ENCODE assay signal across 8 cellular contexts in genomic region chr2:55692740-55693139, GRCh38. TPM values are rescaled to one million over a fixed set of nuclear protein-coding genes. Genes with fewer than 3 reads are reported as not detected.
A peak's percentile ranks its signal among the peaks of the same experiment; 100 is the strongest.
DNase-seq lines count a peak whose midpoint lies in the region; ATAC-seq, FAIRE-seq and TF ChIP-seq lines count a peak whose summit lies in the region.
"Not testable (repeated sequence)": the region's sequence is repeated elsewhere in the genome, so short reads cannot be mapped to it uniquely, and the experiment has no call there.

No MANE protein-coding gene starts in this region.

- in situ Hi-C loops in transverse colon (cut with MboI; ENCODE audit: low pct_ligation_motif_present in 1 of 4, low pct_unique_long_range_greater_than_20kb in 1 of 4, low sequenced_read_pairs in 3 of 4) = not testable (repeated sequence)

- not testable (repeated sequence) for H3K56ac ChIP-seq in H9 (ENCODE audit: insufficient read length, low read depth, low read length); H1 (replicated peaks; ENCODE audit: insufficient read length, low read depth, low read length)

- not testable (repeated sequence) for H2BK12ac ChIP-seq in H9 (ENCODE audit: insufficient read length, low read depth, low read length); H1 (ENCODE audit: low read depth, low read length)

- not testable (repeated sequence) for H3K14ac ChIP-seq in H9 (ENCODE audit: insufficient read depth, low read length); H1 (ENCODE audit: insufficient read length)

- H2AK5ac ChIP-seq in H9 (ENCODE audit: insufficient read length, low read length); H1 (ENCODE audit: low read depth, low read length): not testable (repeated sequence)

- not testable (repeated sequence) for H3K18ac ChIP-seq in H9 (ENCODE audit: insufficient read length, low read depth, low read length); H1 (ENCODE audit: extremely low read depth, low read length)

- not testable (repeated sequence) for H4K91ac ChIP-seq in H9 (ENCODE audit: insufficient read length, low read depth, low read length); H1 (replicated peaks; ENCODE audit: insufficient read length, low read length)

- not testable (repeated sequence) for H3K23ac ChIP-seq in H9 (ENCODE audit: insufficient read length, low read depth, low read length); H1 (ENCODE audit: insufficient read length)

- H3K9me3 Mint-ChIP-seq in H9; activated T-helper 17 cell treated with anti-CD3 and anti-CD28 coated beads, Interleukin-2, amount 50 U/mL, for 72 hours; immature natural killer cell: not testable (repeated sequence)

- H3K27ac Mint-ChIP-seq in H9 (peak overlapping the region in 2 of 3 experiments; percentile 0 to 86; a peak in 2 of 7 replicates), immature natural killer cell (peak overlapping the region in 4 of 6 donors; percentile 19 to 91 (median 85))
- peak overlapping the region; percentile 94 for H3K27ac Mint-ChIP-seq in activated T-helper 17 cell treated with anti-CD3 and anti-CD28 coated beads, Interleukin-2, amount 50 U/mL, for 72 hours

- H3K4me1 ChIP-seq in H9 (ENCODE audit: insufficient read depth, low read length); H1 (replicated peaks in 1 of 4; ENCODE audit: control insufficient read depth in 3 of 4, insufficient read depth in 4 of 4, low read length in 3 of 4); osteoblast (ENCODE audit: insufficient read depth, low read length): not testable (repeated sequence)
- H3K4me1 ChIP-seq in OCI-LY1 (ENCODE audit: insufficient read depth, low read length, severe bottlenecking) = peaks cover 24% of the 10 kb centered on the region
- H3K4me1 ChIP-seq in transverse colon = peaks cover 0 to 17% (median 13%) of the 10 kb centered on the region in 4 donors

- H3K9me3 ChIP-seq in H9 (ENCODE audit: control insufficient read depth, low read depth, low read length); OCI-LY1 (ENCODE audit: low read length); H1 (ENCODE audit: insufficient read depth in 2 of 2, low read depth in 1 of 2, low read length in 1 of 2); osteoblast (ENCODE audit: low read depth, low read length); transverse colon: not testable (repeated sequence)

- not testable (repeated sequence) for H2BK15ac ChIP-seq in H9 (ENCODE audit: low read depth, low read length); H1 (ENCODE audit: low read length)

- not testable (repeated sequence) for H3F3A ChIP-seq in OCI-LY1 (ENCODE audit: insufficient read depth, low read length)

- peaks cover 30% of the 10 kb centered on the region for H3K36me3 ChIP-seq in OCI-LY1 (ENCODE audit: insufficient read depth, low read length)
- H3K36me3 ChIP-seq in H1 (ENCODE audit: control insufficient read depth in 2 of 4, insufficient read depth in 4 of 4, low read length in 3 of 4); osteoblast (ENCODE audit: insufficient read depth, low read length); transverse colon: not testable (repeated sequence)

- not testable (repeated sequence) for TF ChIP-seq POLR2A in H1 (IDR thresholded peaks at IDR 0.05; ENCODE audit: control extremely low read depth in 1 of 2, low read depth in 2 of 2, low read length in 2 of 2); transverse colon (IDR thresholded peaks at IDR 0.05)

- not testable (repeated sequence) for H3K27me3 Mint-ChIP-seq in H9 (ENCODE audit: low read depth); activated T-helper 17 cell treated with anti-CD3 and anti-CD28 coated beads, Interleukin-2, amount 50 U/mL, for 72 hours
- peaks cover 4 to 11% (median 7%) of the 10 kb centered on the region in 3 donors for H3K27me3 Mint-ChIP-seq in immature natural killer cell (ENCODE audit: low read depth in 3 of 3)

- not testable (repeated sequence) for H3K23me2 ChIP-seq in H9 (ENCODE audit: insufficient read length, low read depth, low read length, poor library complexity, severe bottlenecking); H1 (ENCODE audit: low read depth, low read length)

- H4K5ac ChIP-seq in H9 (ENCODE audit: insufficient read length, low read depth, low read length); H1 (ENCODE audit: insufficient read length, low read depth, low read length): not testable (repeated sequence)

- CTCF ChIA-PET in H1 (lab: Charles Lee; ENCODE audit: partially characterized antibody) = interaction anchor here (1.0 kb wide), 1 partner anchor 7 kb away, joined by 3 read pairs; no protein-coding TSS in a partner anchor

- H3K4me3 ChIP-seq in OCI-LY1 (ENCODE audit: low read depth, low read length, poor library complexity, severe bottlenecking) = peak overlapping the region; percentile 97
- H3K4me3 ChIP-seq in H1 (ENCODE audit: extremely low read depth in 1 of 4, insufficient read depth in 2 of 4, low read depth in 3 of 4, low read length in 4 of 4) = peak overlapping the region; percentile 66 to 96 (median 84)
- H3K4me3 ChIP-seq in osteoblast (ENCODE audit: insufficient read depth, low read length) = peak overlapping the region; percentile 98
- peak overlapping the region in 3 of 4 donors; percentile 44 to 77 (median 66) for H3K4me3 ChIP-seq in transverse colon

- H3K4ac ChIP-seq in H9 (ENCODE audit: low read depth, low read length); H1 (replicated peaks; ENCODE audit: insufficient read length, low read depth, low read length): not testable (repeated sequence)

- TF ChIP-seq RAD21 in H1 (IDR thresholded peaks at IDR 0.05 in 1 of 2, conservative IDR thresholded peaks at IDR 0.05 in 1 of 2; ENCODE audit: low read depth in 2 of 2, low read length in 2 of 2) = not testable (repeated sequence)

- H2AFZ ChIP-seq in H9 (ENCODE audit: low read length); OCI-LY1 (ENCODE audit: low read length); H1 (ENCODE audit: low read length); osteoblast (ENCODE audit: low read length): not testable (repeated sequence)

- WGBS in H9 (ENCODE audit: extremely low coverage, insufficient read length, low lambda C conversion rate) = no CpG with 5 or more reads among the region's 5 CpGs
- 24% methylated on average over 5 of the region's 5 CpGs; no CpG with 5 or more reads in 1 of the 2 experiments for WGBS in H1 (ENCODE audit: extremely low coverage in 1 of 2, insufficient coverage in 1 of 2, insufficient read length in 1 of 2, insufficient replicate concordance in 2 of 2, low coverage in 1 of 2, low lambda C conversion rate in 2 of 2, missing lambda C conversion rate in 1 of 2), 2 experiments
- 22 to 26% methylated on average over 3 to 5 of the region's 5 CpGs for WGBS in transverse colon (ENCODE audit: low coverage in 1 of 2), 2 donors

- intact Hi-C loops in transverse colon (cut with DNase I; ENCODE audit: low total_unique reads) = not testable (repeated sequence)

- POLR2A ChIA-PET in H1 (lab: Charles Lee; ENCODE audit: partially characterized antibody) = interaction anchor here (0.6 kb wide), 1 partner anchor 414 kb away, joined by 3 read pairs; no protein-coding TSS in a partner anchor

- H3K4me1 Mint-ChIP-seq in H9 = peaks cover 9 to 11% of the 10 kb centered on the region in 2 experiments
- H3K4me1 Mint-ChIP-seq in activated T-helper 17 cell treated with anti-CD3 and anti-CD28 coated beads, Interleukin-2, amount 50 U/mL, for 72 hours = peaks cover 10% of the 10 kb centered on the region
- H3K4me1 Mint-ChIP-seq in immature natural killer cell = peaks cover 24 to 37% of the 10 kb centered on the region in 2 donors

- peak overlapping the region; percentile 95 for H3K9ac ChIP-seq in H9 (ENCODE audit: extremely low read depth, insufficient read length, low read length)
- H3K9ac ChIP-seq in OCI-LY1 (ENCODE audit: low read length) = peak overlapping the region; percentile 88
- peak overlapping the region; percentile 9 to 86 (median 64); a peak in 4 of 7 replicates for H3K9ac ChIP-seq in H1 (replicated peaks in 1 of 4; ENCODE audit: extremely low read depth in 1 of 4, low read depth in 3 of 4, low read length in 3 of 4)

- not testable (repeated sequence) for H3K9me2 ChIP-seq in OCI-LY1 (ENCODE audit: low read depth, low read length)

- not testable (repeated sequence) for H4K20me1 ChIP-seq in H9 (ENCODE audit: control insufficient read depth, insufficient read depth, insufficient read length); OCI-LY1 (ENCODE audit: insufficient read depth, low read length); H1 (replicated peaks in 1 of 2; ENCODE audit: control insufficient read depth in 1 of 2, insufficient read depth in 2 of 2, low read length in 2 of 2); osteoblast (ENCODE audit: insufficient read depth, low read length)

- not testable (repeated sequence) for H2BK20ac ChIP-seq in H9 (ENCODE audit: low read depth, low read length, poor library complexity, severe bottlenecking); H1 (ENCODE audit: low read length)

- peak; percentile 2 for DNase-seq in ELF-1 (ENCODE audit: low read depth, low spot score)
- not testable (repeated sequence) for DNase-seq in H9; H1 (ENCODE audit: low read depth in 1 of 2, low spot score in 2 of 2); immature natural killer cell; osteoblast (ENCODE audit: insufficient read length, low spot score, missing footprints); transverse colon

- not testable (repeated sequence) for H3K27ac ChIP-seq in H9 (ENCODE audit: insufficient read length, low read depth, low read length); OCI-LY1 (ENCODE audit: low read depth, low read length, poor library complexity, severe bottlenecking); H1 (ENCODE audit: low read depth, low read length); osteoblast (ENCODE audit: low read depth, low read length)
- H3K27ac ChIP-seq in transverse colon = peak overlapping the region in 2 of 4 donors; percentile 2 to 45

- H3T11ph ChIP-seq in H9 (ENCODE audit: low read length) = not testable (repeated sequence)

- H2BK5ac ChIP-seq in H9 (ENCODE audit: insufficient read length, low read length); H1 (ENCODE audit: low read depth, low read length): not testable (repeated sequence)

- peak; percentile 48 for FAIRE-seq in H1 (lab: Jason Lieb, UNC)

- peaks cover 0 to 16% (median 15%) of the 10 kb centered on the region in 3 experiments; a peak in 5 of 7 replicates for H3K36me3 Mint-ChIP-seq in H9 (ENCODE audit: insufficient read depth in 1 of 3, low read depth in 3 of 3)
- H3K36me3 Mint-ChIP-seq in activated T-helper 17 cell treated with anti-CD3 and anti-CD28 coated beads, Interleukin-2, amount 50 U/mL, for 72 hours (ENCODE audit: low read depth) = peaks cover 41% of the 10 kb centered on the region
- not testable (repeated sequence) for H3K36me3 Mint-ChIP-seq in immature natural killer cell

- H3K4me2 ChIP-seq in H9 (ENCODE audit: insufficient read depth, insufficient read length, low read length) (peak overlapping the region; percentile 93), OCI-LY1 (ENCODE audit: low read length) (peak overlapping the region; percentile 92), H1 (ENCODE audit: insufficient read depth in 1 of 2, low read depth in 2 of 2, low read length in 2 of 2) (peak overlapping the region; percentile 84 to 92), osteoblast (ENCODE audit: insufficient read depth, low read length) (peak overlapping the region; percentile 96)

- ATAC-seq in activated T-helper 17 cell treated with anti-CD3 and anti-CD28 coated beads, Interleukin-2, amount 50 U/mL, for 72 hours (replicated peaks) = not testable (repeated sequence)

- TF ChIP-seq CTCF in H9 (conservative IDR thresholded peaks at IDR 0.05); OCI-LY1 (IDR thresholded peaks at IDR 0.05; ENCODE audit: low read length); H1 (IDR thresholded peaks at IDR 0.05; ENCODE audit: control extremely low read depth in 1 of 3, insufficient read depth in 1 of 3, low read depth in 1 of 3, low read length in 3 of 3); osteoblast (IDR thresholded peaks at IDR 0.05; ENCODE audit: extremely low read depth, low read depth, low read length); transverse colon (IDR thresholded peaks at IDR 0.05): not testable (repeated sequence)

- H3K79me2 ChIP-seq in H9 (ENCODE audit: insufficient read depth, low read length) = not testable (repeated sequence)
- H3K79me2 ChIP-seq in OCI-LY1 (ENCODE audit: insufficient read depth, low read length) = peaks cover 53% of the 10 kb centered on the region
- peaks cover 3 to 57% of the 10 kb centered on the region in 2 experiments; a peak in 3 of 4 replicates for H3K79me2 ChIP-seq in H1 (ENCODE audit: control insufficient read depth in 1 of 2, insufficient read depth in 2 of 2, low read length in 2 of 2)
- peaks cover 56% of the 10 kb centered on the region for H3K79me2 ChIP-seq in osteoblast (ENCODE audit: insufficient read depth, low read length)

- H4K8ac ChIP-seq in H9 (replicated peaks; ENCODE audit: insufficient read length, low read depth, low read length); H1 (ENCODE audit: extremely low read depth, insufficient read depth, low read length): not testable (repeated sequence)

- not testable (repeated sequence) for H3K27me3 ChIP-seq in H9 (ENCODE audit: insufficient read depth, low read length); OCI-LY1 (ENCODE audit: insufficient read depth, low read length); H1 (replicated peaks in 1 of 4; ENCODE audit: control insufficient read depth in 3 of 4, extremely low read depth in 1 of 4, insufficient read depth in 3 of 4, low read length in 3 of 4); osteoblast (ENCODE audit: insufficient read depth, low read length); transverse colon

- H3K4me3 Mint-ChIP-seq in H9 = peak overlapping the region; percentile 95
- H3K4me3 Mint-ChIP-seq in activated T-helper 17 cell treated with anti-CD3 and anti-CD28 coated beads, Interleukin-2, amount 50 U/mL, for 72 hours = peak overlapping the region; percentile 95
- peak overlapping the region; percentile 97 to 98 (median 97) for H3K4me3 Mint-ChIP-seq in immature natural killer cell

- not testable (repeated sequence) for H3K79me1 ChIP-seq in H9 (ENCODE audit: insufficient read depth, low read depth, low read length, poor library complexity, severe bottlenecking); H1 (ENCODE audit: low read depth, low read length)

- not testable (repeated sequence) for H2BK120ac ChIP-seq in H9 (ENCODE audit: low read depth, low read length, poor library complexity, severe bottlenecking); H1 (replicated peaks; ENCODE audit: low read depth, low read length)

- not testable (repeated sequence) for TF ChIP-seq EP300 in H1 (IDR thresholded peaks at IDR 0.05; ENCODE audit: borderline replicate concordance in 1 of 2, low read depth in 2 of 2, low read length in 2 of 2); transverse colon (IDR thresholded peaks at IDR 0.05; ENCODE audit: low read depth)

RNA-seq across cellular contexts. Expression of gene PNPT1, which starts 0.9 kb away (rescaled TPM):
- total RNA-seq in H9 (2021) = 33.4 and 36.3 TPM in 2 replicates
- 10 to 100 TPM; 24.2 to 52.4 TPM for total RNA-seq in activated T-helper 17 cell treated with anti-CD3 and anti-CD28 coated beads, Interleukin-2, amount 50 U/mL, for 72 hours
- 40.2 and 43.2 TPM in 2 replicates for total RNA-seq in H1 (2021; fragmentation: NEBNext Ultra II Directional; extraction: Animal tissue kit (Norgen Biotek cat#: 25700))
- polyA plus RNA-seq in H1 (2011; rRNA removed) = 8.3 and 36.0 TPM in 2 replicates
- polyA plus RNA-seq in H1 (2011; cell fraction: cytosol; rRNA removed) = 11.2 TPM
- polyA plus RNA-seq in H1 (2011; cell fraction: nucleus; rRNA removed) = 24.8 TPM
- 15.8 to 31.0 TPM (median 23.2 TPM) in 4 replicates for polyA plus RNA-seq in H1 (2012, experiment 1 of 2)
- polyA plus RNA-seq in H1 (2012, experiment 2 of 2) = 1.6 TPM
- 24.2 TPM for polyA plus RNA-seq in H1 (2013, experiment 1 of 2)
- polyA plus RNA-seq in H1 (2013, experiment 2 of 2) = 29.4 TPM
- 16.3 and 18.0 TPM in 2 replicates for polyA minus RNA-seq in H1 (2011; rRNA and poly(A)+ RNA removed)
- polyA minus RNA-seq in H1 (2011; cell fraction: cytosol; rRNA and poly(A)+ RNA removed) = 62.2 TPM
- polyA minus RNA-seq in H1 (2011; cell fraction: nucleus; rRNA and poly(A)+ RNA removed) = 45.0 TPM
- polyA plus RNA-seq in immature natural killer cell = 10 to 100 TPM; 13.1 to 20.5 (median 19.6) TPM
- total RNA-seq in osteoblast = 18.3 and 22.8 TPM in 2 replicates
- total RNA-seq in transverse colon = 10 to 100 TPM in 2 of 4 donors, 1 to 10 TPM in 2; 2.2 to 14.9 (median 9.1) TPM

Comparison
In these comparisons a context has a peak if more than half of its experiments do, and no peak if none do; other contexts are left out.
1. H3K27ac Mint-ChIP-seq: peak in every context shown above with its lines; median percentile 94 in activated T-helper 17 cell treated with anti-CD3 and anti-CD28 coated beads, Interleukin-2, amount 50 U/mL, for 72 hours; 85 in immature natural killer cell; 43 in H9.